In the genomic region with DNA sequence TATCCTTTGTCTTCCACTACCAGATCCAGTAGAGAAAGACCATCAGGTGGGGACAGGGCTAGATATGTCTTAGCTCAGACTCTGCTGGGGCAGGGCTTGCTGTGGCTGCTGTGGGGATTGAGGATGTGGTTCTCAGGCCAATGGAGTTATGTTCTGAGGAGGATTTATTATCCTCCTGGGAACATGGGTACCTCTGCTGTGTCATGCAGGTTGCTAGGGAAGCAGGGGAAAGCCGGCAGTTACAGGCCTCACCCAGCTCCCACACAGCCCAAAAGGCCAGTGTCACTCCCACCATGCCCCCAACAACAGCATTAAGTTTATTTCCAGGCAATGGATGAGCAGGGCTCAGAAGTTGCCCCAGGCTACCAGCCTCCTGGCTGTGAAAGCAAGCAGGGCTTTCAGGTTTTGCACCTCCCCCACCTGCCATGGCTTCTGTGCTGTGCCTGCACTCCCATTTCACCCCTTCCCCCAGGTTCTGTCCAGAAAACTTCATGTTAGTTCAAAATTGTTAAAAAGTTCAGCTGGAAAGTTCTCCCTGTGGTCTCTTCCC, we compare ENCODE assay signal across 21 cellular contexts.
DNase-seq lines count a peak whose midpoint lies in the region; ATAC-seq and TF ChIP-seq lines count a peak whose summit lies in the region.
"Had no signal": no experiment of that assay in that cellular context is flagged by ENCODE, and none has a peak within 500 bp of the region (broad histone marks: within the 10 kb centered on the region; RNA-seq: fewer than 3 reads in every experiment).

No MANE protein-coding gene starts in this region.

- no peak overlapping the region for H3K27ac ChIP-seq in endodermal cell (ENCODE audit: low read depth, low read length)
- H3K27ac ChIP-seq in neural progenitor cell, result no peak overlapping the region
- no peak overlapping the region for H3K27ac ChIP-seq in lower lobe of right lung
- H3K27ac ChIP-seq: 22Rv1; BLaER1 treated with 17β-estradiol and CSF1 and Interleukin-3, amounts not matched to agents 10 nM and 100 nM; SJCRH30 had no signal

- intact Hi-C loops in lower lobe of right lung (cut with DNase I) (no loop called here), CD14-positive monocyte (cut with micrococcal nuclease) (no loop called here)

- CTCF ChIA-PET in GM10248 (lab: Yijun Ruan, JAX), result no interaction called here

- H3K4me1 Mint-ChIP-seq in endodermal cell, result peaks cover 7% of the 10 kb centered on the region
- H3K4me1 Mint-ChIP-seq in neural progenitor cell, result peaks cover 8% of the 10 kb centered on the region
- H3K4me1 Mint-ChIP-seq in CD14-positive monocyte, result no peaks in the 10 kb centered on the region

- WGBS in endodermal cell (ENCODE audit: insufficient coverage in 1 of 2, insufficient read length in 1 of 2), 2 experiments, result 88% methylated on average over 1 of the region's 1 CpG; no CpG with 5 or more reads in 1 of the 2 experiments

- H3K9me3 Mint-ChIP-seq in endodermal cell, result peaks cover 3% of the 10 kb centered on the region
- H3K9me3 Mint-ChIP-seq in neural progenitor cell, result peaks cover 12% of the 10 kb centered on the region
- peaks cover 0 to 18% (median 7%) of the 10 kb centered on the region in 7 donors for H3K9me3 Mint-ChIP-seq in CD14-positive monocyte

- H3K27ac Mint-ChIP-seq in endodermal cell, result peak overlapping the region; percentile 37
- peak overlapping the region; percentile 89 for H3K27ac Mint-ChIP-seq in neural progenitor cell
- H3K27ac Mint-ChIP-seq in CD14-positive monocyte, result no peak overlapping the region
- H3K27ac Mint-ChIP-seq: CD8-positive, alpha-beta T cell had no signal

- H3K4me3 Mint-ChIP-seq in endodermal cell (no peak overlapping the region), neural progenitor cell (no peak overlapping the region), CD14-positive monocyte (no peak overlapping the region)
- H3K4me3 Mint-ChIP-seq: CD8-positive, alpha-beta T cell had no signal

- H3K27me3 ChIP-seq in endodermal cell (ENCODE audit: control insufficient read depth, insufficient read depth, low read length, poor library complexity, severe bottlenecking), result no peaks in the 10 kb centered on the region
- H3K27me3 ChIP-seq in neural progenitor cell, result no peaks in the 10 kb centered on the region
- no peaks in the 10 kb centered on the region for H3K27me3 ChIP-seq in lower lobe of right lung (ENCODE audit: low read depth)
- H3K27me3 ChIP-seq: BLaER1 treated with 17β-estradiol and CSF1 and Interleukin-3, amounts not matched to agents 10 nM and 100 nM; SJCRH30 had no signal

- TF ChIP-seq CTCF in endodermal cell (conservative IDR thresholded peaks at IDR 0.05) (no peak), neural progenitor cell (IDR thresholded peaks at IDR 0.05) (no peak), GM10248 (IDR thresholded peaks at IDR 0.05; ENCODE audit: control extremely low read depth, extremely low read depth, low read depth, missing control alignments) (no peak), lower lobe of right lung (IDR thresholded peaks at IDR 0.05) (no peak), CD14-positive monocyte (IDR thresholded peaks at IDR 0.05) (no peak)

- H3K27me3 Mint-ChIP-seq in endodermal cell (ENCODE audit: insufficient read depth), result no peaks in the 10 kb centered on the region
- no peaks in the 10 kb centered on the region for H3K27me3 Mint-ChIP-seq in neural progenitor cell (ENCODE audit: insufficient read depth, low read depth)
- peaks cover 0 to 4% (median 1%) of the 10 kb centered on the region in 3 donors for H3K27me3 Mint-ChIP-seq in CD14-positive monocyte (ENCODE audit: low read depth in 3 of 3)

- no peaks in the 10 kb centered on the region for H3F3A ChIP-seq in neural progenitor cell (ENCODE audit: low read depth)

- H3K79me2 ChIP-seq in neural progenitor cell (ENCODE audit: low read depth), result no peaks in the 10 kb centered on the region

- H3K4me1 ChIP-seq in endodermal cell (ENCODE audit: control insufficient read depth, insufficient read depth, low read length) (no peaks in the 10 kb centered on the region), neural progenitor cell (no peaks in the 10 kb centered on the region), lower lobe of right lung (no peaks in the 10 kb centered on the region)
- H3K4me1 ChIP-seq: SJCRH30 had no signal

- no peak overlapping the region for H3K9ac ChIP-seq in endodermal cell (ENCODE audit: extremely low read depth, low read length, poor library complexity, severe bottlenecking)
- H3K9ac ChIP-seq in neural progenitor cell, result no peak overlapping the region
- H3K9ac ChIP-seq: BLaER1 treated with 17β-estradiol and CSF1 and Interleukin-3, amounts not matched to agents 10 nM and 100 nM had no signal

- DNase-seq in NCI-H526 (lab: John Stamatoyannopoulos, UW) (peak; percentile 7 to 14), NCI-H526 treated with DMSO at 0.1 percent for 48 hours (lab: John Stamatoyannopoulos, UW) (no peak), endodermal cell (no peak), neural progenitor cell (ENCODE audit: low spot score) (no peak), GM10248 (ENCODE audit: extremely low spot score) (no peak), lower lobe of right lung (no peak), Kasumi-1 (lab: John Stamatoyannopoulos, UW) (no peak), CD14-positive monocyte (ENCODE audit: low spot score) (no peak)
- DNase-seq: ACHN; CD8-positive, alpha-beta T cell; DND-41; GOT3; Karpas-422; NCI-H1417 treated with DMSO at 0.1 percent for 48 hours; NCI-H187; NCI-H2227 treated with DMSO at 0.1 percent for 48 hours; NCI-H510A treated with DMSO at 0.1 percent for 48 hours; OCI-M1; SJCRH30 had no signal

- ATAC-seq in lower lobe of right lung, result no peak
- ATAC-seq: CD8-positive, alpha-beta T cell had no signal

- H3K36me3 ChIP-seq in endodermal cell (ENCODE audit: control insufficient read depth, insufficient read depth, low read length) (no peaks in the 10 kb centered on the region), neural progenitor cell (no peaks in the 10 kb centered on the region), lower lobe of right lung (no peaks in the 10 kb centered on the region)
- H3K36me3 ChIP-seq: BLaER1 treated with 17β-estradiol and CSF1 and Interleukin-3, amounts not matched to agents 10 nM and 100 nM; SJCRH30 had no signal

- no peak overlapping the region for H3K4me2 ChIP-seq in neural progenitor cell
- H3K4me2 ChIP-seq: BLaER1 treated with 17β-estradiol and CSF1 and Interleukin-3, amounts not matched to agents 10 nM and 100 nM had no signal

- H4K20me1 ChIP-seq in neural progenitor cell (ENCODE audit: low read depth), result no peaks in the 10 kb centered on the region
- H4K20me1 ChIP-seq: BLaER1 treated with 17β-estradiol and CSF1 and Interleukin-3, amounts not matched to agents 10 nM and 100 nM had no signal

- H3K36me3 Mint-ChIP-seq in endodermal cell (ENCODE audit: low read depth) (no peaks in the 10 kb centered on the region), neural progenitor cell (no peaks in the 10 kb centered on the region), CD14-positive monocyte (no peaks in the 10 kb centered on the region)
- H3K36me3 Mint-ChIP-seq: CD8-positive, alpha-beta T cell had no signal

- POLR2A ChIA-PET in GM10248 (lab: Yijun Ruan, JAX), result no interaction called here

- peak overlapping the region; percentile 84 for H2AFZ ChIP-seq in neural progenitor cell (replicated peaks)

- no peaks in the 10 kb centered on the region for H3K9me3 ChIP-seq in endodermal cell (ENCODE audit: control insufficient read depth, low read length)
- peaks cover 9% of the 10 kb centered on the region for H3K9me3 ChIP-seq in neural progenitor cell (ENCODE audit: low read depth)
- H3K9me3 ChIP-seq in lower lobe of right lung, result peaks cover 4% of the 10 kb centered on the region
- H3K9me3 ChIP-seq: SJCRH30 had no signal

- H3K4me3 ChIP-seq in endodermal cell (ENCODE audit: low read length), result no peak overlapping the region
- no peak overlapping the region for H3K4me3 ChIP-seq in neural progenitor cell
- no peak overlapping the region for H3K4me3 ChIP-seq in lower lobe of right lung
- H3K4me3 ChIP-seq: BLaER1 treated with 17β-estradiol and CSF1 and Interleukin-3, amounts not matched to agents 10 nM and 100 nM; SJCRH30 had no signal

Comparison
In these comparisons a context has a peak if more than half of its experiments do, and no peak if none do; other contexts are left out.
1. DNase-seq: peak in NCI-H526 (2 of 2); none in NCI-H526 treated with DMSO at 0.1 percent for 48 hours (single experiment), endodermal cell (single experiment), neural progenitor cell (single experiment), GM10248 (single experiment), lower lobe of right lung (single experiment), Kasumi-1 (0 of 2) and CD14-positive monocyte (single experiment).
2. H3K27ac Mint-ChIP-seq: peak in endodermal cell (single experiment) and neural progenitor cell (single experiment); none in CD14-positive monocyte (0 of 7).